Comparison of ENCODE assay signal across 8 cellular contexts in genomic region chr6:157075549-157076426, GRCh38.
DNase-seq lines count a peak whose midpoint lies in the region; ATAC-seq and TF ChIP-seq lines count a peak whose summit lies in the region.

No MANE protein-coding gene starts in this region.

- no peaks in the 10 kb centered on the region for H3K27me3 Mint-ChIP-seq in activated CD8-positive, alpha-beta T cell treated with anti-CD3 and anti-CD28 coated beads for 36 hours
- no peaks in the 10 kb centered on the region for H3K27me3 Mint-ChIP-seq in stimulated activated naive CD8-positive, alpha-beta T cell treated with anti-CD3 and anti-CD28 coated beads, Interleukin-15, Interleukin-2, amounts not matched to agents 100 ng/mL and 50 ng/mL, for 24 hours

- DNase-seq in left ventricle myocardium inferior (no peak), right cardiac atrium (no peak), MM.1S (no peak), NCI-H82 treated with DMSO at 0.1 percent for 48 hours (lab: John Stamatoyannopoulos, UW; ENCODE audit: unreplicated experiment) (no peak), medulla oblongata (ENCODE audit: extremely low spot score) (no peak)
- peak; percentile 71 for DNase-seq in activated CD8-positive, alpha-beta T cell treated with anti-CD3 and anti-CD28 coated beads for 36 hours

- H3K9me3 ChIP-seq in left ventricle myocardium inferior (replicated peaks) (no peaks in the 10 kb centered on the region), right cardiac atrium (ENCODE audit: control insufficient read depth, low read length) (no peaks in the 10 kb centered on the region), MM.1S (replicated peaks; ENCODE audit: insufficient read depth, low read length) (no peaks in the 10 kb centered on the region)

- WGBS in right cardiac atrium, result 91% methylated on average over 8 of the region's 8 CpGs

- no peaks in the 10 kb centered on the region for H4K20me1 ChIP-seq in MM.1S (ENCODE audit: insufficient read depth, low read length)

- CTCF ChIA-PET in activated CD8-positive, alpha-beta T cell treated with anti-CD3 and anti-CD28 coated beads for 36 hours (lab: Charles Lee), result interaction anchor here (1.0 kb wide), 1 partner anchor 39 kb away, joined by 3 read pairs; no protein-coding TSS in a partner anchor

- H3K4me1 ChIP-seq in left ventricle myocardium inferior (peaks cover 75% of the 10 kb centered on the region), right cardiac atrium (ENCODE audit: control insufficient read depth, insufficient read depth, low read length) (peaks cover 4% of the 10 kb centered on the region), MM.1S (ENCODE audit: low read length) (no peaks in the 10 kb centered on the region)

- peak overlapping the region; percentile 94 for H3K27ac Mint-ChIP-seq in activated CD8-positive, alpha-beta T cell treated with anti-CD3 and anti-CD28 coated beads for 36 hours
- H3K27ac Mint-ChIP-seq in stimulated activated naive CD8-positive, alpha-beta T cell treated with anti-CD3 and anti-CD28 coated beads, Interleukin-15, Interleukin-2, amounts not matched to agents 100 ng/mL and 50 ng/mL, for 24 hours, result peak overlapping the region; percentile 89

- H3K9me3 Mint-ChIP-seq in activated CD8-positive, alpha-beta T cell treated with anti-CD3 and anti-CD28 coated beads for 36 hours, result no peaks in the 10 kb centered on the region
- no peaks in the 10 kb centered on the region for H3K9me3 Mint-ChIP-seq in stimulated activated naive CD8-positive, alpha-beta T cell treated with anti-CD3 and anti-CD28 coated beads, Interleukin-15, Interleukin-2, amounts not matched to agents 100 ng/mL and 50 ng/mL, for 24 hours

- no peak for TF ChIP-seq CTCF in left ventricle myocardium inferior (IDR thresholded peaks at IDR 0.05; ENCODE audit: borderline replicate concordance)
- TF ChIP-seq CTCF in activated CD8-positive, alpha-beta T cell treated with anti-CD3 and anti-CD28 coated beads for 36 hours (IDR thresholded peaks at IDR 0.05), result no peak
- TF ChIP-seq CTCF in MM.1S (IDR thresholded peaks at IDR 0.05; ENCODE audit: low read length), result no peak

- H3K4me1 Mint-ChIP-seq in activated CD8-positive, alpha-beta T cell treated with anti-CD3 and anti-CD28 coated beads for 36 hours (ENCODE audit: low read depth), result peaks cover 63% of the 10 kb centered on the region
- peaks cover 51% of the 10 kb centered on the region for H3K4me1 Mint-ChIP-seq in stimulated activated naive CD8-positive, alpha-beta T cell treated with anti-CD3 and anti-CD28 coated beads, Interleukin-15, Interleukin-2, amounts not matched to agents 100 ng/mL and 50 ng/mL, for 24 hours (ENCODE audit: low read depth)

- no peak overlapping the region for H3K4me3 ChIP-seq in left ventricle myocardium inferior
- H3K4me3 ChIP-seq in right cardiac atrium (ENCODE audit: low read length), result no peak overlapping the region
- no peak overlapping the region for H3K4me3 ChIP-seq in MM.1S (ENCODE audit: low read length)

- H3K79me2 ChIP-seq in MM.1S (ENCODE audit: low read length), result peaks cover 8% of the 10 kb centered on the region; the same call in 1 of the 2 replicates

- intact Hi-C loops in left ventricle myocardium inferior (cut with micrococcal nuclease) (no loop called here), right cardiac atrium (cut with DNase I) (no loop called here)
- intact Hi-C loops in activated CD8-positive, alpha-beta T cell treated with anti-CD3 and anti-CD28 coated beads for 36 hours (cut with micrococcal nuclease), result no loop called here

- H3K4me2 ChIP-seq in MM.1S (ENCODE audit: low read depth, low read length), result no peak overlapping the region

- H3F3A ChIP-seq in MM.1S (ENCODE audit: insufficient read depth, low read length), result no peaks in the 10 kb centered on the region

- H3K27ac ChIP-seq in left ventricle myocardium inferior (replicated peaks) (peak overlapping the region; percentile 37), right cardiac atrium (ENCODE audit: low read length) (no peak overlapping the region), MM.1S (ENCODE audit: low read length) (no peak overlapping the region)

- H3K36me3 ChIP-seq in left ventricle myocardium inferior (no peaks in the 10 kb centered on the region), MM.1S (replicated peaks; ENCODE audit: insufficient read depth, low read length) (no peaks in the 10 kb centered on the region)

- no peak overlapping the region for H3K9ac ChIP-seq in MM.1S (ENCODE audit: low read length)

- POLR2A ChIA-PET in activated CD8-positive, alpha-beta T cell treated with anti-CD3 and anti-CD28 coated beads for 36 hours (lab: Charles Lee), result interaction anchor here (0.6 kb wide), 1 partner anchor 16 kb away, joined by 3 read pairs; no protein-coding TSS in a partner anchor

- H3K27me3 ChIP-seq in left ventricle myocardium inferior (ENCODE audit: low read depth) (no peaks in the 10 kb centered on the region), right cardiac atrium (ENCODE audit: control insufficient read depth, insufficient read depth) (no peaks in the 10 kb centered on the region), MM.1S (replicated peaks; ENCODE audit: insufficient read depth, low read length) (no peaks in the 10 kb centered on the region)

- peaks cover 11% of the 10 kb centered on the region for H3K36me3 Mint-ChIP-seq in activated CD8-positive, alpha-beta T cell treated with anti-CD3 and anti-CD28 coated beads for 36 hours (ENCODE audit: low read depth)
- peaks cover 21% of the 10 kb centered on the region for H3K36me3 Mint-ChIP-seq in stimulated activated naive CD8-positive, alpha-beta T cell treated with anti-CD3 and anti-CD28 coated beads, Interleukin-15, Interleukin-2, amounts not matched to agents 100 ng/mL and 50 ng/mL, for 24 hours (ENCODE audit: low read depth)

- H3K4me3 Mint-ChIP-seq in activated CD8-positive, alpha-beta T cell treated with anti-CD3 and anti-CD28 coated beads for 36 hours, result peak overlapping the region; percentile 60
- H3K4me3 Mint-ChIP-seq in stimulated activated naive CD8-positive, alpha-beta T cell treated with anti-CD3 and anti-CD28 coated beads, Interleukin-15, Interleukin-2, amounts not matched to agents 100 ng/mL and 50 ng/mL, for 24 hours, result peak overlapping the region; percentile 59

- no peak for ATAC-seq in right cardiac atrium
- peak; percentile 80 for ATAC-seq in HG02970 (IDR thresholded peaks at IDR 0.05; ENCODE audit: low FRiP score, unreplicated experiment)
- ATAC-seq in activated CD8-positive, alpha-beta T cell treated with anti-CD3 and anti-CD28 coated beads for 36 hours, result peak; percentile 89

- no peak overlapping the region for H2AFZ ChIP-seq in MM.1S (ENCODE audit: low read length)

- H3K9me2 ChIP-seq in MM.1S (replicated peaks; ENCODE audit: insufficient read depth, low read length), result no peaks in the 10 kb centered on the region

Comparison
In these comparisons a context has a peak if more than half of its experiments do, and no peak if none do; other contexts are left out.
1. ATAC-seq: peak in HG02970 (single experiment) and activated CD8-positive, alpha-beta T cell treated with anti-CD3 and anti-CD28 coated beads for 36 hours (single experiment); none in right cardiac atrium (0 of 2).